Comparison of ENCODE assay signal across 1 cellular context in genomic region chr7:22359156-22359697, GRCh38.
A peak's percentile ranks its signal among the peaks of the same experiment; 100 is the strongest.
TF ChIP-seq lines count a peak whose summit lies in the region.

No MANE protein-coding gene starts in this region.

TF ChIP-seq in HepG2, 621 proteins besides CTCF, POLR2A, EP300 and RAD21 (continued from another document):
- TF ChIP-seq RCOR2 (CRISPR knock-in tag; IDR thresholded peaks at IDR 0.05) (peak; percentile 85), ZNF34 (CRISPR knock-in tag; IDR thresholded peaks at IDR 0.05; ENCODE audit: borderline replicate concordance) (no peak), BRF2 (CRISPR knock-in tag; IDR thresholded peaks at IDR 0.05) (0 out of 2 replicates have a peak, but pooled peaks have one; percentile 49), CBX1 (IDR thresholded peaks at IDR 0.05; ENCODE audit: low read depth) (no peak), PLRG1 (conservative IDR thresholded peaks at IDR 0.05) (no peak), ZNF674 (CRISPR knock-in tag; IDR thresholded peaks at IDR 0.05; ENCODE audit: low read depth) (no peak), ZNF816 (CRISPR knock-in tag; IDR thresholded peaks at IDR 0.05; ENCODE audit: borderline replicate concordance) (peak; percentile 65; the same call in 1 of the 2 replicates), TSC22D2 (CRISPR knock-in tag; IDR thresholded peaks at IDR 0.05; ENCODE audit: borderline replicate concordance) (no peak), RORA (CRISPR knock-in tag; IDR thresholded peaks at IDR 0.05) (0 out of 2 replicates have a peak, but pooled peaks have one; percentile 71), ZFX (CRISPR knock-in tag; IDR thresholded peaks at IDR 0.05; ENCODE audit: low read depth) (peak; percentile 80), RBM39 (IDR thresholded peaks at IDR 0.05; ENCODE audit: low read depth, low read length, poor library complexity, severe bottlenecking) (no peak), TRAFD1 (CRISPR knock-in tag; IDR thresholded peaks at IDR 0.05; ENCODE audit: borderline replicate concordance) (no peak), ZSCAN29 (CRISPR knock-in tag; conservative IDR thresholded peaks at IDR 0.05) (peak; percentile 74; the same call in 1 of the 2 replicates), ZNF441 (CRISPR knock-in tag; IDR thresholded peaks at IDR 0.05; ENCODE audit: borderline replicate concordance) (peak; percentile 71; the same call in 1 of the 2 replicates), REPIN1 (CRISPR knock-in tag; IDR thresholded peaks at IDR 0.05; ENCODE audit: borderline replicate concordance, low read depth) (peak; percentile 70; the same call in 1 of the 2 replicates), MIXL1 (CRISPR knock-in tag; IDR thresholded peaks at IDR 0.05) (peak; percentile 94), MBD4 (IDR thresholded peaks at IDR 0.05; ENCODE audit: borderline replicate concordance, low read length) (0 out of 2 replicates have a peak, but pooled peaks have one; percentile 71), CSRNP1 (CRISPR knock-in tag; IDR thresholded peaks at IDR 0.05) (peak; percentile 56; the same call in 1 of the 2 replicates), POLR2AphosphoS2 (IDR thresholded peaks at IDR 0.05; ENCODE audit: low read depth, low read length) (no peak), HMG20A (CRISPR knock-in tag; IDR thresholded peaks at IDR 0.05; ENCODE audit: borderline replicate concordance) (peak; percentile 79; the same call in 1 of the 2 replicates), CBX2 (IDR thresholded peaks at IDR 0.05; ENCODE audit: low read depth, low read length) (no peak), CBX2 (CRISPR knock-in tag; IDR thresholded peaks at IDR 0.05; ENCODE audit: low read depth) (peak; percentile 74; the same call in 1 of the 2 replicates), ZNF776 (CRISPR knock-in tag; IDR thresholded peaks at IDR 0.05) (no peak)
